Comparison of ENCODE assay signal across 8 cellular contexts in the genomic region with DNA sequence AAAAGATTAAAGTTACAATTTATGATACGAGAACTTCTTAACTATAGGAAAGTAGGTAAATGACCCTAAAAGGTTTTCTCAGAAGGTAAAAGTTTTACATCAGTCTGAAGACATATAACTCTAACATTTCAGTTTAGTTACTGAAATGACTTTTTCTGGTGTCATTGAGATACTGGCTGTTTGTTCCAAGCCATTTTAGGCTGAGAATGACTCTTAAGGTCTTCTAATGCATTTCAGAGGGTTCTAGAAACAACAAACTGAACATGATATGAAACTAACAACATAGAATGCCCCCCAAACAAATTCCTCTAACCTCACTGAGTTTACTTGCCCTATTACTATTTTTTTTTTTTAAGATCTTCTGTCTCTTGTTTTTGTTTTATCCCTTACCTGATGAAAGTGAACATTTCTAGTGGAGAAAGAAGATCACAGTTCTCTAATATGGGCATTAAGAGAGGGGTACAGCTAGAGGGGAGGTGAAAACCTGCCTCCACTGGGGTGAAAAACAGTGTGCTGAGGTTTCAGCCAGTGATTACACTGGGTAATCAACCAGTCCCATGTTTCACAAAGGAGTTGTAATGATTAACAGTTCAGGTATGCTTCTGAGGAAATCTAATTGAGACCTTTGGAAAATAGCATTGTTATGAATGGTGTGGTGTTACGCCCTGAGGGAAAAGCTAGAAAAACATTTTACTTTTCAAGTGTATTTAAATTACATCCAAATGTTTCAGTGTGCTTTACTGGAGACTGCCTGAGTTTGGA. TPM values are rescaled to one million over a fixed set of nuclear protein-coding genes. Genes with fewer than 3 reads are reported as not detected.
DNase-seq lines count a peak whose midpoint lies in the region; ATAC-seq lines count a peak whose summit lies in the region.

No MANE protein-coding gene starts in this region.

- no peak overlapping the region for H3K4me3 Mint-ChIP-seq in central memory CD8-positive, alpha-beta T cell

- DNase-seq in Caki2 (ENCODE audit: low read depth) (peak; percentile 75), NCI-H146 treated with DMSO at 0.1 percent for 48 hours (lab: John Stamatoyannopoulos, UW; ENCODE audit: unreplicated experiment) (peak; percentile 8), myocyte (ENCODE audit: low read depth) (peak; percentile 19), NAMALWA (ENCODE audit: low spot score) (no peak)
- DNase-seq in central memory CD8-positive, alpha-beta T cell (ENCODE audit: low spot score in 2 of 2): no peak
- DNase-seq in activated effector memory CD4-positive, alpha-beta T cell treated with anti-CD3 and anti-CD28 coated beads, Interleukin-2, amount 50 U/mL, for 16 hours: no peak

- H3K36me3 Mint-ChIP-seq in central memory CD8-positive, alpha-beta T cell (ENCODE audit: insufficient read depth): peaks cover 34% of the 10 kb centered on the region

- no peaks in the 10 kb centered on the region for H3K27me3 Mint-ChIP-seq in central memory CD8-positive, alpha-beta T cell

- no peaks in the 10 kb centered on the region for H3K9me3 Mint-ChIP-seq in central memory CD8-positive, alpha-beta T cell

- peak overlapping the region; percentile 14 for H3K27ac Mint-ChIP-seq in central memory CD8-positive, alpha-beta T cell (ENCODE audit: low read depth)

- ATAC-seq in central memory CD8-positive, alpha-beta T cell (replicated peaks; ENCODE audit: extremely low read depth, poor library complexity, severe bottlenecking): no peak
- ATAC-seq in GM18873 (IDR thresholded peaks at IDR 0.05; ENCODE audit: low FRiP score, unreplicated experiment): no peak
- no peak for ATAC-seq in HG03378 (IDR thresholded peaks at IDR 0.05; ENCODE audit: unreplicated experiment)

- in situ Hi-C loops in Caki2 (cut with HindIII; ENCODE audit: low pct_unique_long_range_greater_than_20kb, low sequenced_read_pairs): loop anchor here (25.0 kb wide), 1 partner anchor 127 kb away; no protein-coding TSS in a partner anchor

- H3K4me1 Mint-ChIP-seq in central memory CD8-positive, alpha-beta T cell: peaks cover 13% of the 10 kb centered on the region

RNA-seq across cellular contexts. Expression of a gene that starts 11.2 kb away (rescaled TPM):
- total RNA-seq in Caki2 (2014; rRNA removed; shearing (Covaris generic); ENCODE audit: low replicate concordance): 13.9 and 18.7 TPM in 2 replicates
- 30.8 and 46.9 TPM in 2 replicates for total RNA-seq in myocyte
- 35.4 TPM for polyA plus RNA-seq in myocyte (2012)

Comparison
In these comparisons a context has a peak if more than half of its experiments do, and no peak if none do; other contexts are left out.
1. DNase-seq: peak in Caki2 (single experiment), NCI-H146 treated with DMSO at 0.1 percent for 48 hours (single experiment) and myocyte (single experiment); none in central memory CD8-positive, alpha-beta T cell (0 of 2), NAMALWA (single experiment) and activated effector memory CD4-positive, alpha-beta T cell treated with anti-CD3 and anti-CD28 coated beads, Interleukin-2, amount 50 U/mL, for 16 hours (single experiment).